9 cellular contexts compared by ENCODE assay signal in genomic region chr16:74743668-74744299, GRCh38. TPM values are rescaled to one million over a fixed set of nuclear protein-coding genes. Genes with fewer than 3 reads are reported as not detected.
DNase-seq lines count a peak whose midpoint lies in the region; ATAC-seq and TF ChIP-seq lines count a peak whose summit lies in the region.
"Had no signal": no experiment of that assay in that cellular context is flagged by ENCODE, and none has a peak within 500 bp of the region (broad histone marks: within the 10 kb centered on the region; RNA-seq: fewer than 3 reads in every experiment).

No MANE protein-coding gene starts in this region.

- H3K36me3 Mint-ChIP-seq in MCF 10A (ENCODE audit: insufficient read depth, unreplicated experiment), result no peaks in the 10 kb centered on the region
- H3K36me3 Mint-ChIP-seq in activated T-helper 1 cell treated with anti-CD3 and anti-CD28 coated beads, Interleukin-12 subunit alpha, Interleukin-12 subunit beta, Interleukin-2, Interleukin-4 antibody, amounts not matched to agents 30 ng/mL and 10 ng/mL and 1 ng/mL, durations not matched to agents 14 hours and 24 hours and 36 hours (ENCODE audit: low read depth), result no peaks in the 10 kb centered on the region
- H3K36me3 Mint-ChIP-seq: stimulated activated naive B cell treated with anti-CD40 and anti-IgM and Interleukin-4, amounts not matched to agents 10 μg/mL and 1 μg/mL and 100 μg/mL, for 72 hours had no signal

- no peaks in the 10 kb centered on the region for H3K9me3 ChIP-seq in mucosa of stomach (ENCODE audit: control insufficient read depth, low read length)

- peak overlapping the region; percentile 81 for H3K27ac ChIP-seq in C4-2B

- no peak for TF ChIP-seq CTCF in C4-2B (conservative IDR thresholded peaks at IDR 0.05)
- no peak for TF ChIP-seq CTCF in MCF 10A (IDR thresholded peaks at IDR 0.05; ENCODE audit: unreplicated experiment)

- H3K4me1 ChIP-seq in mucosa of stomach (ENCODE audit: control insufficient read depth, insufficient read depth, low read length), result peaks cover 69% of the 10 kb centered on the region

- intact Hi-C loops in MCF 10A (cut with micrococcal nuclease), result no loop called here
- intact Hi-C loops in activated T-helper 1 cell treated with anti-CD3 and anti-CD28 coated beads, Interleukin-12 subunit alpha, Interleukin-12 subunit beta, Interleukin-2, Interleukin-4 antibody, amounts not matched to agents 30 ng/mL and 10 ng/mL and 1 ng/mL, durations not matched to agents 14 hours and 24 hours and 36 hours (cut with micrococcal nuclease), result no loop called here

- DNase-seq in NCI-H187 (lab: John Stamatoyannopoulos, UW) (peak; percentile 65 to 90), MCF 10A (ENCODE audit: unreplicated experiment) (peak; percentile 94), NCI-H1694 (lab: John Stamatoyannopoulos, UW) (no peak)
- DNase-seq in activated T-helper 1 cell treated with anti-CD3 and anti-CD28 coated beads, Interleukin-12 subunit alpha, Interleukin-12 subunit beta, Interleukin-2, Interleukin-4 antibody, amounts not matched to agents 30 ng/mL and 10 ng/mL and 1 ng/mL, durations not matched to agents 14 hours and 24 hours and 36 hours (ENCODE audit: low spot score), result no peak
- DNase-seq in activated CD4-positive, CD25-positive, alpha-beta regulatory T cell treated with anti-CD3 and anti-CD28 coated beads, Interleukin-2, amount 50 U/mL, for 72 hours, result no peak
- DNase-seq: stimulated activated naive B cell treated with anti-CD40 and anti-IgM and Interleukin-4, amounts not matched to agents 10 μg/mL and 1 μg/mL and 100 μg/mL, for 72 hours had no signal

- ATAC-seq in GM21367 (IDR thresholded peaks at IDR 0.05; ENCODE audit: unreplicated experiment), result no peak
- ATAC-seq: stimulated activated naive B cell treated with anti-CD40 and anti-IgM and Interleukin-4, amounts not matched to agents 10 μg/mL and 1 μg/mL and 100 μg/mL, for 72 hours had no signal

- CTCF ChIA-PET in MCF 10A (lab: Yijun Ruan, JAX), result interaction anchor here (0.7 to 1.3 kb wide), 5 partner anchors 28 to 119 kb away, joined by 3 to 7 read pairs (median 3); no protein-coding TSS in a partner anchor

- BruUV-seq in MCF 10A (replicated peaks; lab: Mats Ljungman, UMichigan), result no TSS peak

- H3K27me3 Mint-ChIP-seq in MCF 10A (ENCODE audit: insufficient read depth, unreplicated experiment), result no peaks in the 10 kb centered on the region
- H3K27me3 Mint-ChIP-seq in activated T-helper 1 cell treated with anti-CD3 and anti-CD28 coated beads, Interleukin-12 subunit alpha, Interleukin-12 subunit beta, Interleukin-2, Interleukin-4 antibody, amounts not matched to agents 30 ng/mL and 10 ng/mL and 1 ng/mL, durations not matched to agents 14 hours and 24 hours and 36 hours (ENCODE audit: insufficient read depth), result peaks cover 8% of the 10 kb centered on the region
- H3K27me3 Mint-ChIP-seq: stimulated activated naive B cell treated with anti-CD40 and anti-IgM and Interleukin-4, amounts not matched to agents 10 μg/mL and 1 μg/mL and 100 μg/mL, for 72 hours had no signal

- H3K4me3 Mint-ChIP-seq in MCF 10A (ENCODE audit: unreplicated experiment), result peak overlapping the region; percentile 64
- H3K4me3 Mint-ChIP-seq in activated T-helper 1 cell treated with anti-CD3 and anti-CD28 coated beads, Interleukin-12 subunit alpha, Interleukin-12 subunit beta, Interleukin-2, Interleukin-4 antibody, amounts not matched to agents 30 ng/mL and 10 ng/mL and 1 ng/mL, durations not matched to agents 14 hours and 24 hours and 36 hours, result no peak overlapping the region
- H3K4me3 Mint-ChIP-seq: stimulated activated naive B cell treated with anti-CD40 and anti-IgM and Interleukin-4, amounts not matched to agents 10 μg/mL and 1 μg/mL and 100 μg/mL, for 72 hours had no signal

- H3K4me3 ChIP-seq in mucosa of stomach (ENCODE audit: low read length), result no peak overlapping the region

- peak overlapping the region; percentile 92 for H3K27ac Mint-ChIP-seq in MCF 10A (ENCODE audit: low read depth, unreplicated experiment)
- H3K27ac Mint-ChIP-seq in activated T-helper 1 cell treated with anti-CD3 and anti-CD28 coated beads, Interleukin-12 subunit alpha, Interleukin-12 subunit beta, Interleukin-2, Interleukin-4 antibody, amounts not matched to agents 30 ng/mL and 10 ng/mL and 1 ng/mL, durations not matched to agents 14 hours and 24 hours and 36 hours, result no peak overlapping the region
- H3K27ac Mint-ChIP-seq: stimulated activated naive B cell treated with anti-CD40 and anti-IgM and Interleukin-4, amounts not matched to agents 10 μg/mL and 1 μg/mL and 100 μg/mL, for 72 hours had no signal

- H3K36me3 ChIP-seq in mucosa of stomach (ENCODE audit: control insufficient read depth, insufficient read depth, low read length), result peaks cover 12% of the 10 kb centered on the region

- H3K4me1 Mint-ChIP-seq in MCF 10A (ENCODE audit: insufficient read depth, unreplicated experiment), result peaks cover 33% of the 10 kb centered on the region
- H3K4me1 Mint-ChIP-seq in activated T-helper 1 cell treated with anti-CD3 and anti-CD28 coated beads, Interleukin-12 subunit alpha, Interleukin-12 subunit beta, Interleukin-2, Interleukin-4 antibody, amounts not matched to agents 30 ng/mL and 10 ng/mL and 1 ng/mL, durations not matched to agents 14 hours and 24 hours and 36 hours (ENCODE audit: low read depth), result no peaks in the 10 kb centered on the region
- H3K4me1 Mint-ChIP-seq: stimulated activated naive B cell treated with anti-CD40 and anti-IgM and Interleukin-4, amounts not matched to agents 10 μg/mL and 1 μg/mL and 100 μg/mL, for 72 hours had no signal

- POLR2A ChIA-PET in MCF 10A (lab: Yijun Ruan, JAX), result interaction anchor here (0.8 to 1.0 kb wide), 2 partner anchors 31 to 43 kb away, joined by 4 read pairs; partner anchors contain the start of genes FA2H and MLKL

- no peaks in the 10 kb centered on the region for H3K27me3 ChIP-seq in mucosa of stomach (ENCODE audit: control insufficient read depth, insufficient read depth, low read length)

- no peaks in the 10 kb centered on the region for H3K9me3 Mint-ChIP-seq in MCF 10A (ENCODE audit: unreplicated experiment)
- H3K9me3 Mint-ChIP-seq in activated T-helper 1 cell treated with anti-CD3 and anti-CD28 coated beads, Interleukin-12 subunit alpha, Interleukin-12 subunit beta, Interleukin-2, Interleukin-4 antibody, amounts not matched to agents 30 ng/mL and 10 ng/mL and 1 ng/mL, durations not matched to agents 14 hours and 24 hours and 36 hours, result no peaks in the 10 kb centered on the region
- H3K9me3 Mint-ChIP-seq: stimulated activated naive B cell treated with anti-CD40 and anti-IgM and Interleukin-4, amounts not matched to agents 10 μg/mL and 1 μg/mL and 100 μg/mL, for 72 hours had no signal

- peak overlapping the region; percentile 64 for H3K9ac ChIP-seq in mucosa of stomach (ENCODE audit: low read length)

RNA-seq across cellular contexts. Expression of gene FA2H, which starts 30.8 kb away (rescaled TPM):
- total RNA-seq in MCF 10A (2022), result not detected in 2 replicates
- total RNA-seq in activated T-helper 1 cell treated with anti-CD3 and anti-CD28 coated beads, Interleukin-12 subunit alpha, Interleukin-12 subunit beta, Interleukin-2, Interleukin-4 antibody, amounts not matched to agents 30 ng/mL and 10 ng/mL and 1 ng/mL, durations not matched to agents 14 hours and 24 hours and 36 hours, result not detected in 2 replicates

RNA-seq across cellular contexts. Expression of gene MLKL, which starts 43.1 kb away (rescaled TPM):
- total RNA-seq in MCF 10A (2022), result 12.1 and 14.2 TPM in 2 replicates
- total RNA-seq in activated T-helper 1 cell treated with anti-CD3 and anti-CD28 coated beads, Interleukin-12 subunit alpha, Interleukin-12 subunit beta, Interleukin-2, Interleukin-4 antibody, amounts not matched to agents 30 ng/mL and 10 ng/mL and 1 ng/mL, durations not matched to agents 14 hours and 24 hours and 36 hours, result 23.9 and 24.0 TPM in 2 replicates

Comparison
In these comparisons a context has a peak if more than half of its experiments do, and no peak if none do; other contexts are left out.
1. DNase-seq: peak in NCI-H187 (2 of 2) and MCF 10A (single experiment); none in activated T-helper 1 cell treated with anti-CD3 and anti-CD28 coated beads, Interleukin-12 subunit alpha, Interleukin-12 subunit beta, Interleukin-2, Interleukin-4 antibody, amounts not matched to agents 30 ng/mL and 10 ng/mL and 1 ng/mL, durations not matched to agents 14 hours and 24 hours and 36 hours (single experiment), activated CD4-positive, CD25-positive, alpha-beta regulatory T cell treated with anti-CD3 and anti-CD28 coated beads, Interleukin-2, amount 50 U/mL, for 72 hours (single experiment) and NCI-H1694 (single experiment).